40 cellular contexts compared by ENCODE assay signal in the genomic region with DNA sequence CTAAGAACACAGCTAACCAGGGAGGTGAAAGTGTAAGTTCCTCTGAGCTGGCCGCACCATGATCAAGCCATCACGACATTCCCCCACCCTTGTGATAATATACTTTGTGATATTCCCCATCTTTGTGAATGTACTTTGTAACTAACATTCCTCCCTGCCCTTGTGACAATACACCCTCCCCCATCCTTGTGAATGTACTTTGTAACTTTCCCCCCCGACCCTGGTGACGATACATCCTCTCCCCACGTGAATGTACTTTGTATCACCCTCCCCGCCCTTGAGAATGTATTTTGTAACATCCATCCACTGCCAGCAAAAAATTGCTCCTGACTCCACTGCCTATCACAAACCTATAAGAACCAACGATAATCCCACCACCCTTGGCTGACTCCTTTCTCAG. TPM values are rescaled to one million over a fixed set of nuclear protein-coding genes. Genes with fewer than 3 reads are reported as not detected.
"Had no signal": no experiment of that assay in that cellular context is flagged by ENCODE, and none has a peak within 500 bp of the region (broad histone marks: within the 10 kb centered on the region; RNA-seq: fewer than 3 reads in every experiment).

No MANE protein-coding gene starts in this region.

- H3K27me3 ChIP-seq: adrenal gland, ascending aorta, body of pancreas, brain microvascular endothelial cell, breast epithelium, cardiac muscle cell had no signal

- H3K36me3 ChIP-seq: adrenal gland, ascending aorta, brain microvascular endothelial cell, breast epithelium, cardiac muscle cell had no signal

- ATAC-seq: activated naive CD4-positive, alpha-beta T cell treated with anti-CD3 and anti-CD28 coated beads, Interleukin-2, amount 50 U/mL, for 72 hours; activated naive CD8-positive, alpha-beta T cell treated with anti-CD3 and anti-CD28 coated beads, Interleukin-2, amount 50 U/mL, for 24 hours; activated T-cell treated with anti-CD3 and anti-CD28 coated beads, Interleukin-2, amount 50 U/mL, for 4 hours; activated T-cell treated with anti-CD3 and anti-CD28 coated beads, Interleukin-2, amount 50 U/mL, for 72 hours; activated T-helper 17 cell treated with anti-CD3 and anti-CD28 coated beads, Interleukin-2, amount 50 U/mL, for 72 hours; body of pancreas had no signal

- DNase-seq: activated effector memory CD4-positive, alpha-beta T cell treated with anti-CD3 and anti-CD28 coated beads, Interleukin-2, amount 50 U/mL, for 16 hours; activated effector memory CD4-positive, alpha-beta T cell treated with Interleukin-2 at 50 U/mL for 16 hours; activated gamma-delta T cell; activated gamma-delta T cell treated with Interleukin-2 at 50 U/mL for 16 hours; activated naive CD4-positive, alpha-beta T cell; activated naive CD4-positive, alpha-beta T cell treated with anti-CD3 and anti-CD28 coated beads for 36 hours; activated naive CD4-positive, alpha-beta T cell treated with anti-CD3 and anti-CD28 coated beads, Interleukin-2, amount 10 ng/mL, durations not matched to agents 7 days and 5 days; activated naive CD4-positive, alpha-beta T cell treated with anti-CD3 and anti-CD28 coated beads, Interleukin-2, amount 50 U/mL, for 16 hours; activated naive CD4-positive, alpha-beta T cell treated with Interleukin-2 at 50 U/mL for 16 hours; activated naive CD8-positive, alpha-beta T cell treated with anti-CD3 and anti-CD28 coated beads for 36 hours; activated naive CD8-positive, alpha-beta T cell treated with anti-CD3 and anti-CD28 coated beads, Interleukin-2, amount 10 ng/mL, durations not matched to agents 7 days and 5 days; activated naive CD8-positive, alpha-beta T cell treated with anti-CD3 and anti-CD28 coated beads, Interleukin-2, amount 50 U/mL, for 24 hours; activated T-cell treated with anti-CD3 and anti-CD28 coated beads, Interleukin-2, amount 50 U/mL, for 1 hour; activated T-cell treated with anti-CD3 and anti-CD28 coated beads, Interleukin-2, amount 50 U/mL, for 24 hours; activated T-cell treated with anti-CD3 and anti-CD28 coated beads, Interleukin-2, amount 50 U/mL, for 4 hours; activated T-cell treated with anti-CD3 and anti-CD28 coated beads, Interleukin-2, amount 50 U/mL, for 48 hours; activated T-cell treated with anti-CD3 and anti-CD28 coated beads, Interleukin-2, amount 50 U/mL, for 72 hours; adrenal gland; amniotic stem cell; amygdala; anterior cingulate cortex; aorta; body of pancreas; brain microvascular endothelial cell; caudate nucleus; central memory CD4-positive, alpha-beta T cell; cerebellar nuclear complex had no signal

- H3K4me1 ChIP-seq: adrenal gland, ascending aorta, body of pancreas, breast epithelium had no signal

- H3K4me3 ChIP-seq: adrenal gland, ascending aorta, body of pancreas, breast epithelium, cardiac muscle cell had no signal

- H3K9me3 ChIP-seq: adrenal gland, ascending aorta, body of pancreas, breast epithelium had no signal

- FAIRE-seq: astrocyte, bronchial epithelial cell had no signal

- H3K27ac ChIP-seq: adrenal gland, ascending aorta, body of pancreas, brain microvascular endothelial cell, breast epithelium, cardiac muscle cell had no signal

RNA-seq across cellular contexts. Expression of a gene that starts 20.2 kb away (rescaled TPM):
- total RNA-seq: activated naive CD4-positive, alpha-beta T cell treated with anti-CD3 and anti-CD28 coated beads for 36 hours; activated naive CD4-positive, alpha-beta T cell treated with anti-CD3 and anti-CD28 coated beads, Interleukin-2, amount 50 U/mL, for 72 hours; activated naive CD8-positive, alpha-beta T cell treated with anti-CD3 and anti-CD28 coated beads for 36 hours; activated naive CD8-positive, alpha-beta T cell treated with anti-CD3 and anti-CD28 coated beads, Interleukin-2, amount 10 ng/mL, durations not matched to agents 7 days and 5 days; activated T-cell treated with anti-CD3 and anti-CD28 coated beads, Interleukin-2, amount 50 U/mL, for 4 hours; activated T-cell treated with anti-CD3 and anti-CD28 coated beads, Interleukin-2, amount 50 U/mL, for 72 hours; activated T-helper 1 cell treated with anti-CD3 and anti-CD28 coated beads, Interleukin-12 subunit alpha, Interleukin-12 subunit beta, Interleukin-2, Interleukin-4 antibody, amounts not matched to agents 30 ng/mL and 10 ng/mL and 1 ng/mL, durations not matched to agents 14 hours and 24 hours and 36 hours; activated T-helper 17 cell treated with anti-CD3 and anti-CD28 coated beads, Interleukin-2, amount 50 U/mL, for 72 hours; activated T-helper 2 cell treated with anti-CD3 and anti-CD28 coated beads, Interferon-gamma antibody, Interleukin-2, Interleukin-4, amounts not matched to agents 10 μg/mL and 5 μg/mL and 100 μg/mL, durations not matched to agents 14 hours and 24 hours and 36 hours; adrenal gland; aorta; ascending aorta; astrocyte; body of pancreas; breast epithelium; bronchial epithelial cell; cardiac muscle cell; cardiac septum; cerebellum; chondrocyte had no signal
- polyA plus RNA-seq: adipose tissue, adrenal gland, aorta, cardiac muscle cell had no signal

RNA-seq across cellular contexts. Expression of a gene that starts 38.5 kb away (rescaled TPM):
- total RNA-seq: activated naive CD4-positive, alpha-beta T cell treated with anti-CD3 and anti-CD28 coated beads for 36 hours; activated naive CD4-positive, alpha-beta T cell treated with anti-CD3 and anti-CD28 coated beads, Interleukin-2, amount 50 U/mL, for 72 hours; activated naive CD8-positive, alpha-beta T cell treated with anti-CD3 and anti-CD28 coated beads for 36 hours; activated naive CD8-positive, alpha-beta T cell treated with anti-CD3 and anti-CD28 coated beads, Interleukin-2, amount 10 ng/mL, durations not matched to agents 7 days and 5 days; activated T-cell treated with anti-CD3 and anti-CD28 coated beads, Interleukin-2, amount 50 U/mL, for 4 hours; activated T-cell treated with anti-CD3 and anti-CD28 coated beads, Interleukin-2, amount 50 U/mL, for 72 hours; activated T-helper 1 cell treated with anti-CD3 and anti-CD28 coated beads, Interleukin-12 subunit alpha, Interleukin-12 subunit beta, Interleukin-2, Interleukin-4 antibody, amounts not matched to agents 30 ng/mL and 10 ng/mL and 1 ng/mL, durations not matched to agents 14 hours and 24 hours and 36 hours; activated T-helper 17 cell treated with anti-CD3 and anti-CD28 coated beads, Interleukin-2, amount 50 U/mL, for 72 hours; activated T-helper 2 cell treated with anti-CD3 and anti-CD28 coated beads, Interferon-gamma antibody, Interleukin-2, Interleukin-4, amounts not matched to agents 10 μg/mL and 5 μg/mL and 100 μg/mL, durations not matched to agents 14 hours and 24 hours and 36 hours; adrenal gland; aorta; ascending aorta; astrocyte; body of pancreas; breast epithelium; bronchial epithelial cell; cardiac muscle cell; cardiac septum; cerebellum; chondrocyte had no signal
- polyA plus RNA-seq: adipose tissue, adrenal gland, aorta, cardiac muscle cell had no signal
